ENCODE assay signal across 8 cellular contexts in the genomic region with DNA sequence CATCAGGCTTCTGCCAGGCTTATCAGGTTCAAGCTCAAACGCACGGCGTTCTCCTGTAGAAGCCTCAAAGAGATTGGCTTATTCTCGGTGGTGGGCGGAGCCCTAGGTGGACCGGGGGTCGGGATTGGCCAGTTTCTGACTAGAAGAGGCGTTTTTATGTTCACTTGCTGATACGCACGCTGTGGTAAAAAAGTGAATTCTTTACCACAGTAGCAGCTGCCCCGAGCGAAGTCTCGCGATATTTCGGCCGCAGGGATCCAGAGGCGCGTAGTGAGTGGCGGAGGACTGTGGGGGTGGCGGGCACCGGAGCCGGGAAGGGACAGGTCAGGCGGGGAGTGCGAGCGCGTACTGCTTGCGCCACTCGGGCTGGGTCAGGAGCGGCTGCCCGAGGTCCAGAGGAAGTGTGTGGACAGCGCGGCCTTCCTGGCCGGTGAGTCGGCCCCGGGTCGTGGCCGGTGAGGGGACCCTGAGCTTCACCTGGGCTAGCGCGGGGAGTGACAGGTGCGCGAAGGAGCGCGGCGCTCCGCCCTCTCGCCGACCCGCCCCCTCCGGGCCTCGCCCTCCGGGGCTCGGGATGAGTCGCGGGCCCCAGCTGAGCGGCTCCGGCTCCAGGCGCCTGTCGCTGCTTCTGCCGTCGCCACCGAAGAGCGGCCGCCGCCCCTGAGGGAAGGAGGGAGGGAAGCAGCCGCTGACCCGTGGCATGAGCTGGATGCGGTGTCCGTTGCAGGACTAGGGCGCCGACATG. TPM values are rescaled to one million over a fixed set of nuclear protein-coding genes. Genes with fewer than 3 reads are reported as not detected.
A peak's percentile ranks its signal among the peaks of the same experiment; 100 is the strongest.
DNase-seq lines count a peak whose midpoint lies in the region; ATAC-seq and TF ChIP-seq lines count a peak whose summit lies in the region.

A gene with protein sequence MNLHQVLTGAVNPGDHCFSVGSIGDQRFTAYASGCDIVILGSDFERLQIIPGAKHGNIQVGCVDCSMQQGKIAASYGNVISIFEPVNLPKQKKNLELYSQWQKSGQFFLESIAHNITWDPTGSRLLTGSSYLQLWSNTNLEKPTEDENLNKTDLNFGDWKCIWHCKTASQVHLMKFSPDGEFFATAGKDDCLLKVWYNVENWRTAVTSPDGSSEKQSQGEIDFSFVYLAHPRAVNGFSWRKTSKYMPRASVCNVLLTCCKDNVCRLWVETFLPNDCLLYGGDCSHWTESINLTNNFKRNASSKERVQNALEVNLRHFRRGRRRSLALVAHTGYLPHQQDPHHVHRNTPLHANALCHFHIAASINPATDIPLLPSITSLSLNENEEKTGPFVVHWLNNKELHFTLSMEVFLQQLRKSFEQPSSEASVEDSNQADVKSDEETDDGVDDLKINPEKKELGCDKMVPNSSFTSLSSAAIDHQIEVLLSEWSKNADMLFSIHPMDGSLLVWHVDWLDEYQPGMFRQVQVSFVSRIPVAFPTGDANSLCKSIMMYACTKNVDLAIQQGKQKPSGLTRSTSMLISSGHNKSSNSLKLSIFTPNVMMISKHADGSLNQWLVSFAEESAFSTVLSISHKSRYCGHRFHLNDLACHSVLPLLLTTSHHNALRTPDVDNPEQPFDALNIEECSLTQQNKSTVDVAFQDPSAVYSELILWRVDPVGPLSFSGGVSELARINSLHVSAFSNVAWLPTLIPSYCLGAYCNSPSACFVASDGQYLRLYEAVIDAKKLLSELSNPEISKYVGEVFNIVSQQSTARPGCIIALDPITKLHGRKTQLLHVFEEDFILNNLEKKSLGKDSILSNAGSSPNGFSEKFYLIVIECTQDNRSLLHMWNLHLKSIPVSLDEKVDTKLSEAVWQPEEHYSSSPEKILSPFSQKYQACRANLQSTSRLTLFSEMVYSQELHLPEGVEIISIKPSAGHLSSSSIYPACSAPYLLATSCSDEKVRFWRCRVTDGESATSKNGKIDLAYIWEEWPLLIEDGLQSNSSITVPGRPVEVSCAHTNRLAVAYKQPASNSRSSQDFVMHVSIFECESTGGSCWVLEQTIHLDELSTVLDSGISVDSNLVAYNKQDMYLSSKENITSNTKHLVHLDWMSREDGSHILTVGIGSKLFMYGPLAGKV (N-terminal part only) (plus strand): TSS at position 260 of the 745 bp plus-strand sequence. CDS start 483 bp downstream, at position 743.

- DNase-seq in A673 (ENCODE audit: low spot score) (peak; percentile 99), NCI-H2227 (lab: John Stamatoyannopoulos, UW; ENCODE audit: unreplicated experiment) (peak; percentile 98), WERI-Rb-1 (peak; percentile 99), mammary epithelial cell (peak; percentile 99)

- no peaks in the 10 kb centered on the region for H4K20me1 ChIP-seq in mammary epithelial cell (ENCODE audit: insufficient read depth, low read length)

- POLR2A ChIA-PET in A673 (lab: Charles Lee; ENCODE audit: low non-redundant PET): interaction anchor here (0.6 to 0.7 kb wide), 2 partner anchors 184 to 342 kb away, joined by 3 to 5 read pairs; no protein-coding TSS in a partner anchor

- 0% methylated on average over 10 of the region's 70 CpGs for WGBS in mammary epithelial cell (ENCODE audit: low coverage, missing lambda C conversion rate)

- H3K4me2 ChIP-seq in mammary epithelial cell (ENCODE audit: insufficient read depth, low read depth, low read length): peak within 1 kb of the TSS; percentile 93

- H3K27ac ChIP-seq in A673 (ENCODE audit: low read depth, low read length, poor library complexity, severe bottlenecking) (peak within 1 kb of the TSS; percentile 92), WERI-Rb-1 (peak within 1 kb of the TSS; percentile 94), mammary epithelial cell (ENCODE audit: insufficient read depth, low read depth, low read length) (peak within 1 kb of the TSS; percentile 92), iPS-20b (ENCODE audit: low read length) (peak within 1 kb of the TSS; percentile 73), skin epidermis (peak within 1 kb of the TSS; percentile 64 to 97 (median 93))

- intact Hi-C loops in A673 (cut with micrococcal nuclease; ENCODE audit: unreplicated experiment) (loop anchor here (5.0 kb wide), 1 partner anchor 196 kb away; no protein-coding TSS in a partner anchor), mammary epithelial cell (cut with micrococcal nuclease) (loop anchor here (1.0 to 5.0 kb wide), 4 partner anchors 83 to 340 kb away; a partner anchor contains a TSS)

- H3K36me3 ChIP-seq in A673 (ENCODE audit: insufficient read depth, low read length, poor library complexity, severe bottlenecking) (no peaks in the 10 kb centered on the region), WERI-Rb-1 (peaks cover 6% of the 10 kb centered on the region), mammary epithelial cell (ENCODE audit: insufficient read depth, low read length) (no peaks in the 10 kb centered on the region), iPS-20b (ENCODE audit: insufficient read depth, low read depth, low read length) (no peaks in the 10 kb centered on the region)

- in situ Hi-C loops in mammary epithelial cell (cut with MboI; ENCODE audit: low sequenced_read_pairs in 2 of 2): no loop called here

- no peaks in the 10 kb centered on the region for H3K27me3 ChIP-seq in A673 (replicated peaks; ENCODE audit: insufficient read depth, low read depth, low read length, poor library complexity)
- H3K27me3 ChIP-seq in WERI-Rb-1 (ENCODE audit: insufficient read depth, low read depth, severe bottlenecking): no peaks in the 10 kb centered on the region
- no peaks in the 10 kb centered on the region for H3K27me3 ChIP-seq in mammary epithelial cell (ENCODE audit: insufficient read depth, low read length)
- H3K27me3 ChIP-seq in iPS-20b (ENCODE audit: insufficient read depth, low read length): no peaks in the 10 kb centered on the region

- H3K9ac ChIP-seq in mammary epithelial cell (ENCODE audit: insufficient read depth, low read length) (peak within 1 kb of the TSS; percentile 89), iPS-20b (ENCODE audit: low read depth, low read length) (peak within 1 kb of the TSS; percentile 89)

- BruUV-seq in A673 (replicated peaks; lab: Mats Ljungman, UMichigan) (no TSS peak), mammary epithelial cell (replicated peaks; lab: Mats Ljungman, UMichigan) (no TSS peak)

- CTCF ChIA-PET in A673 (lab: Charles Lee) (interaction anchor here (0.5 to 0.6 kb wide), 2 partner anchors 53 to 364 kb away, joined by 3 to 6 read pairs; no protein-coding TSS in a partner anchor), mammary epithelial cell (lab: Charles Lee; ENCODE audit: low non-redundant PET) (interaction anchor here (0.6 to 0.7 kb wide), 3 partner anchors 244 to 293 kb away, joined by 3 to 5 read pairs (median 5); no protein-coding TSS in a partner anchor)

- peaks cover 5% of the 10 kb centered on the region for H3K4me1 ChIP-seq in A673 (ENCODE audit: insufficient read depth, low read length, poor library complexity, severe bottlenecking)
- H3K4me1 ChIP-seq in mammary epithelial cell (ENCODE audit: insufficient read depth, low read length): peaks cover 8% of the 10 kb centered on the region
- H3K4me1 ChIP-seq in iPS-20b (ENCODE audit: insufficient read depth, low read length): peaks cover 13% of the 10 kb centered on the region; the same call in 1 of the 2 replicates

- H3K4me3 ChIP-seq in A673 (ENCODE audit: low read depth, low read length, poor library complexity, severe bottlenecking) (peak within 1 kb of the TSS; percentile 97), WERI-Rb-1 (ENCODE audit: low read depth, low read length) (peak within 1 kb of the TSS; percentile 79), mammary epithelial cell (replicated peaks in 1 of 3; ENCODE audit: insufficient read depth in 1 of 3, low read depth in 2 of 3, low read length in 3 of 3) (peak within 1 kb of the TSS; percentile 94 to 98 (median 98)), iPS-20b (ENCODE audit: low read length) (peak within 1 kb of the TSS; percentile 89), skin epidermis (peak within 1 kb of the TSS; percentile 80 to 95 (median 89))

- H2AFZ ChIP-seq in mammary epithelial cell (ENCODE audit: low read depth, low read length): peak within 1 kb of the TSS; percentile 99

- ATAC-seq in GM18873 (IDR thresholded peaks at IDR 0.05; ENCODE audit: low FRiP score, unreplicated experiment): peak; percentile 83
- peak; percentile 70 for ATAC-seq in HG03139 (IDR thresholded peaks at IDR 0.05; ENCODE audit: unreplicated experiment)

- dilution Hi-C loops in mammary epithelial cell (cut with HindIII; ENCODE audit: low sequenced_read_pairs): no loop called here

- H3K9me3 ChIP-seq in A673 (ENCODE audit: low read depth, low read length, poor library complexity, severe bottlenecking) (no peaks in the 10 kb centered on the region), WERI-Rb-1 (ENCODE audit: severe bottlenecking) (no peaks in the 10 kb centered on the region), mammary epithelial cell (replicated peaks; ENCODE audit: insufficient read depth, low read length) (no peaks in the 10 kb centered on the region), iPS-20b (ENCODE audit: insufficient read depth, low read depth, low read length) (no peaks in the 10 kb centered on the region)

- peaks cover 41% of the 10 kb centered on the region for H3K79me2 ChIP-seq in mammary epithelial cell (ENCODE audit: insufficient read depth, low read length)

- no peak for TF ChIP-seq CTCF in A673 (conservative IDR thresholded peaks at IDR 0.05; ENCODE audit: low read depth, low read length)
- TF ChIP-seq CTCF in WERI-Rb-1 (IDR thresholded peaks at IDR 0.05; ENCODE audit: low read depth, low read length): no peak
- TF ChIP-seq CTCF in mammary epithelial cell (conservative IDR thresholded peaks at IDR 0.05 in 1 of 2, IDR thresholded peaks at IDR 0.05 in 1 of 2; ENCODE audit: extremely low read depth in 1 of 2, insufficient read depth in 1 of 2, low read depth in 1 of 2, low read length in 2 of 2): no peak

RNA-seq across cellular contexts. Expression of the gene that starts here (rescaled TPM):
- total RNA-seq in A673 (2021): 28.4 and 30.9 TPM in 2 replicates
- 10 to 100 TPM; 26.0 to 62.2 TPM for total RNA-seq in mammary epithelial cell
- polyA plus RNA-seq in mammary epithelial cell: 4.9 TPM
- polyA minus RNA-seq in mammary epithelial cell: 23.1 TPM

Comparison
In these comparisons a context has a peak if more than half of its experiments do, and no peak if none do; other contexts are left out.
1. Peak in every context shown above with its lines: DNase-seq, ATAC-seq, H3K4me3 ChIP-seq and H3K27ac ChIP-seq.